In genomic region chr5:177494356-177495195, GRCh38 we compare ENCODE assay signal across 8 cellular contexts. TPM values are rescaled to one million over a fixed set of nuclear protein-coding genes. Genes with fewer than 3 reads are reported as not detected.
DNase-seq lines count a peak whose midpoint lies in the region; FAIRE-seq and TF ChIP-seq lines count a peak whose summit lies in the region.

No MANE protein-coding gene starts in this region.

- H3K4me3 ChIP-seq in mesendoderm (ENCODE audit: low read length): no peak overlapping the region

- H3K56ac ChIP-seq in mesendoderm (ENCODE audit: low read length): peak overlapping the region; percentile 59

- H2BK5ac ChIP-seq in mesendoderm (ENCODE audit: low read length): peak overlapping the region; percentile 79

- POLR2A ChIA-PET in RWPE1 (lab: Yijun Ruan, JAX; ENCODE audit: low non-redundant PET): interaction anchor here (1.2 kb wide), 1 partner anchor 91 kb away, joined by 3 read pairs; no protein-coding TSS in a partner anchor

- peaks cover 36% of the 10 kb centered on the region for H3K4me1 Mint-ChIP-seq in activated naive CD4-positive, alpha-beta T cell treated with anti-CD3 and anti-CD28 coated beads, Interleukin-2, amount 10 ng/mL, durations not matched to agents 7 days and 5 days
- H3K4me1 Mint-ChIP-seq in dendritic cell treated with granulocyte-macrophage colony-stimulating factor and Interleukin-4, amounts not matched to agents 40 ng/mL and 50 ng/mL, for 4 days (ENCODE audit: low read depth): peaks cover 80% of the 10 kb centered on the region

- TF ChIP-seq CTCF in RWPE1 (conservative IDR thresholded peaks at IDR 0.05; ENCODE audit: low read depth): no peak; the same call in 1 of the 2 replicates

- H2AK5ac ChIP-seq in mesendoderm (ENCODE audit: low read length): no peak overlapping the region

- H3K79me2 ChIP-seq in mesendoderm (ENCODE audit: control insufficient read depth, insufficient read depth, low read length): peaks cover 2% of the 10 kb centered on the region

- H3K9ac ChIP-seq in mesendoderm (ENCODE audit: low read length): peak overlapping the region; percentile 64

- no peak overlapping the region for H3K23ac ChIP-seq in mesendoderm (ENCODE audit: low read length)

- H3K27ac ChIP-seq in RWPE1 (peak overlapping the region; percentile 96), mesendoderm (ENCODE audit: low read depth, low read length) (peak overlapping the region; percentile 94)

- no peak overlapping the region for H4K8ac ChIP-seq in mesendoderm (ENCODE audit: low read depth, low read length)

- H3K36me3 ChIP-seq in mesendoderm (ENCODE audit: control insufficient read depth, insufficient read depth, low read length): peaks cover 5% of the 10 kb centered on the region

- H3K79me1 ChIP-seq in mesendoderm (ENCODE audit: low read length): peaks cover 7% of the 10 kb centered on the region

- WGBS in mesendoderm (ENCODE audit: extremely low coverage, insufficient coverage, low lambda C conversion rate): no CpG with 5 or more reads among the region's 11 CpGs

- H3K18ac ChIP-seq in mesendoderm (ENCODE audit: low read length): peak overlapping the region; percentile 41

- H4K5ac ChIP-seq in mesendoderm (ENCODE audit: low read length): no peak overlapping the region

- H3K4ac ChIP-seq in mesendoderm (ENCODE audit: low read depth, low read length): peak overlapping the region; percentile 64

- CTCF ChIA-PET in activated naive CD4-positive, alpha-beta T cell treated with anti-CD3 and anti-CD28 coated beads, Interleukin-2, amount 10 ng/mL, durations not matched to agents 7 days and 5 days (lab: Charles Lee): interaction anchor here (0.6 to 2.5 kb wide), 6 partner anchors 37 to 385 kb away, joined by 3 to 9 read pairs (median 4); no protein-coding TSS in a partner anchor
- CTCF ChIA-PET in RWPE1 (lab: Yijun Ruan, JAX): interaction anchor here (0.6 to 3.4 kb wide), 5 partner anchors 9 to 92 kb away, joined by 3 to 13 read pairs (median 3); no protein-coding TSS in a partner anchor

- H2BK120ac ChIP-seq in mesendoderm (ENCODE audit: low read depth, low read length): no peak overlapping the region

- no peaks in the 10 kb centered on the region for H3K9me3 Mint-ChIP-seq in activated naive CD4-positive, alpha-beta T cell treated with anti-CD3 and anti-CD28 coated beads, Interleukin-2, amount 10 ng/mL, durations not matched to agents 7 days and 5 days
- no peaks in the 10 kb centered on the region for H3K9me3 Mint-ChIP-seq in dendritic cell treated with granulocyte-macrophage colony-stimulating factor and Interleukin-4, amounts not matched to agents 40 ng/mL and 50 ng/mL, for 4 days

- H3K4me3 Mint-ChIP-seq in activated naive CD4-positive, alpha-beta T cell treated with anti-CD3 and anti-CD28 coated beads, Interleukin-2, amount 10 ng/mL, durations not matched to agents 7 days and 5 days: no peak overlapping the region
- H3K4me3 Mint-ChIP-seq in dendritic cell treated with granulocyte-macrophage colony-stimulating factor and Interleukin-4, amounts not matched to agents 40 ng/mL and 50 ng/mL, for 4 days: peak overlapping the region; percentile 60

- peak; percentile 37 for DNase-seq in activated naive CD4-positive, alpha-beta T cell treated with anti-CD3 and anti-CD28 coated beads, Interleukin-2, amount 10 ng/mL, durations not matched to agents 7 days and 5 days
- no peak for DNase-seq in activated naive CD4-positive, alpha-beta T cell treated with Interleukin-2 at 50 U/mL for 16 hours
- DNase-seq in RWPE1 (ENCODE audit: low spot score): peak; percentile 96
- DNase-seq in mesendoderm: peak; percentile 97
- peak; percentile 89 for DNase-seq in urothelium cell line (ENCODE audit: low spot score)
- no peak for DNase-seq in pons (ENCODE audit: low spot score)
- DNase-seq in NCI-H345 treated with DMSO at 0.1 percent for 48 hours (lab: John Stamatoyannopoulos, UW; ENCODE audit: unreplicated experiment): no peak

- H3K27me3 Mint-ChIP-seq in activated naive CD4-positive, alpha-beta T cell treated with anti-CD3 and anti-CD28 coated beads, Interleukin-2, amount 10 ng/mL, durations not matched to agents 7 days and 5 days: peaks cover 22% of the 10 kb centered on the region
- H3K27me3 Mint-ChIP-seq in dendritic cell treated with granulocyte-macrophage colony-stimulating factor and Interleukin-4, amounts not matched to agents 40 ng/mL and 50 ng/mL, for 4 days: peaks cover 23% of the 10 kb centered on the region

- intact Hi-C loops in dendritic cell treated with granulocyte-macrophage colony-stimulating factor and Interleukin-4, amounts not matched to agents 40 ng/mL and 50 ng/mL, for 4 days (cut with micrococcal nuclease): loop anchor here (5.0 to 10.0 kb wide), 3 partner anchors 37 to 180 kb away; partner anchors contain the start of gene MXD3

- H3K4me2 ChIP-seq in mesendoderm (ENCODE audit: low read length): no peak overlapping the region

- peaks cover 15% of the 10 kb centered on the region for H3K36me3 Mint-ChIP-seq in activated naive CD4-positive, alpha-beta T cell treated with anti-CD3 and anti-CD28 coated beads, Interleukin-2, amount 10 ng/mL, durations not matched to agents 7 days and 5 days
- peaks cover 39% of the 10 kb centered on the region for H3K36me3 Mint-ChIP-seq in dendritic cell treated with granulocyte-macrophage colony-stimulating factor and Interleukin-4, amounts not matched to agents 40 ng/mL and 50 ng/mL, for 4 days (ENCODE audit: low read depth)

- H3K4me1 ChIP-seq in mesendoderm (ENCODE audit: control insufficient read depth, low read depth, low read length): peaks cover 11% of the 10 kb centered on the region

- FAIRE-seq in urothelium cell line (lab: Jason Lieb, UNC): peak; percentile 82

- no peaks in the 10 kb centered on the region for H3K27me3 ChIP-seq in mesendoderm (ENCODE audit: insufficient read depth, low read length, poor library complexity)

- peak overlapping the region; percentile 68 for H3K27ac Mint-ChIP-seq in activated naive CD4-positive, alpha-beta T cell treated with anti-CD3 and anti-CD28 coated beads, Interleukin-2, amount 10 ng/mL, durations not matched to agents 7 days and 5 days
- H3K27ac Mint-ChIP-seq in dendritic cell treated with granulocyte-macrophage colony-stimulating factor and Interleukin-4, amounts not matched to agents 40 ng/mL and 50 ng/mL, for 4 days: peak overlapping the region; percentile 83

- no peak overlapping the region for H2BK15ac ChIP-seq in mesendoderm (replicated peaks; ENCODE audit: low read depth)

RNA-seq across cellular contexts. Expression of gene PDLIM7, which starts 2.8 kb away (rescaled TPM):
- 117 TPM for polyA plus RNA-seq in mesendoderm (2013, experiment 1 of 2)
- polyA plus RNA-seq in mesendoderm (2013, experiment 2 of 2): 119 TPM

RNA-seq across cellular contexts. Expression of gene DOK3, which starts 15.1 kb away (rescaled TPM):
- polyA plus RNA-seq in mesendoderm (2013, experiment 1 of 2): 8.2 TPM
- polyA plus RNA-seq in mesendoderm (2013, experiment 2 of 2): 7.6 TPM

RNA-seq across cellular contexts. Expression of gene DBN1, which starts 21.1 kb away (rescaled TPM):
- polyA plus RNA-seq in mesendoderm (2013, experiment 1 of 2): 305 TPM
- polyA plus RNA-seq in mesendoderm (2013, experiment 2 of 2): 309 TPM

RNA-seq across cellular contexts. Expression of gene DDX41, which starts 22.2 kb away (rescaled TPM):
- polyA plus RNA-seq in mesendoderm (2013, experiment 1 of 2): 74.4 TPM
- 72.2 TPM for polyA plus RNA-seq in mesendoderm (2013, experiment 2 of 2)

RNA-seq across cellular contexts. Expression of gene PRR7, which starts 48.0 kb away (rescaled TPM):
- polyA plus RNA-seq in mesendoderm (2013, experiment 1 of 2): 2.6 TPM
- polyA plus RNA-seq in mesendoderm (2013, experiment 2 of 2): 2.9 TPM

Comparison
In these comparisons a context has a peak if more than half of its experiments do, and no peak if none do; other contexts are left out.
1. DNase-seq: peak in activated naive CD4-positive, alpha-beta T cell treated with anti-CD3 and anti-CD28 coated beads, Interleukin-2, amount 10 ng/mL, durations not matched to agents 7 days and 5 days (single experiment), RWPE1 (single experiment), mesendoderm (single experiment) and urothelium cell line (single experiment); none in activated naive CD4-positive, alpha-beta T cell treated with Interleukin-2 at 50 U/mL for 16 hours (single experiment), pons (single experiment) and NCI-H345 treated with DMSO at 0.1 percent for 48 hours (single experiment).